1 cellular context compared by ENCODE assay signal in the genomic region with DNA sequence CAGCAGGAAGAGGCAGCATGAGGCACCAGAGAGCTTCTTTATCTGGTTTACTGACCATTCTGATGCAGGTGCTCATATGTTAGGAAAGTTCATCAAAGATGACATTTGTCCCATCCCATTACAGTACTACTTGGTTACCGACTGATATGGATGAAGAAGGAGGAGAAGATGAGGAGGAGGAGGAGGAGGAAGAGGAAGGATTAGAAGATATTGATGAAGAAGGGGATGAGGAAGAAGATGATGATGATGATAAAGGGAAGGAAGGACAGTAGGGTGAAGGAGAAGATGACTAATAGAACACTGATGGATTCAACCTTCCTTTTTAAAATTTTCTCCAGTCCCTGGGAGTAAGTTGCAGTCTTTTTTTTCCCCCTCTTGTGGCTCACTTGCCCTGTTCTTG.
TF ChIP-seq lines count a peak whose summit lies in the region.

No MANE protein-coding gene starts in this region.

TF ChIP-seq in GM12878, 131 proteins besides CTCF, POLR2A, EP300 and RAD21:
- TF ChIP-seq MYB (IDR thresholded peaks at IDR 0.05; ENCODE audit: borderline replicate concordance, low read depth, low read length) (no peak), SP1 (IDR thresholded peaks at IDR 0.05; ENCODE audit: low read depth, low read length) (no peak), FOS (IDR thresholded peaks at IDR 0.05; ENCODE audit: borderline replicate concordance, extremely low read depth, insufficient read length) (no peak), CHD2 (IDR thresholded peaks at IDR 0.05; ENCODE audit: borderline replicate concordance, low read depth, low read length) (no peak)
- TF ChIP-seq, protein P1, sequence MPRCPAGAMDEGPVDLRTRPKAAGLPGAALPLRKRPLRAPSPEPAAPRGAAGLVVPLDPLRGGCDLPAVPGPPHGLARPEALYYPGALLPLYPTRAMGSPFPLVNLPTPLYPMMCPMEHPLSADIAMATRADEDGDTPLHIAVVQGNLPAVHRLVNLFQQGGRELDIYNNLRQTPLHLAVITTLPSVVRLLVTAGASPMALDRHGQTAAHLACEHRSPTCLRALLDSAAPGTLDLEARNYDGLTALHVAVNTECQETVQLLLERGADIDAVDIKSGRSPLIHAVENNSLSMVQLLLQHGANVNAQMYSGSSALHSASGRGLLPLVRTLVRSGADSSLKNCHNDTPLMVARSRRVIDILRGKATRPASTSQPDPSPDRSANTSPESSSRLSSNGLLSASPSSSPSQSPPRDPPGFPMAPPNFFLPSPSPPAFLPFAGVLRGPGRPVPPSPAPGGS (IDR thresholded peaks at IDR 0.05; ENCODE audit: borderline replicate concordance, insufficient read depth, low read depth, low read length, poor library complexity, severe bottlenecking) = no peak
- TF ChIP-seq, protein P2, sequence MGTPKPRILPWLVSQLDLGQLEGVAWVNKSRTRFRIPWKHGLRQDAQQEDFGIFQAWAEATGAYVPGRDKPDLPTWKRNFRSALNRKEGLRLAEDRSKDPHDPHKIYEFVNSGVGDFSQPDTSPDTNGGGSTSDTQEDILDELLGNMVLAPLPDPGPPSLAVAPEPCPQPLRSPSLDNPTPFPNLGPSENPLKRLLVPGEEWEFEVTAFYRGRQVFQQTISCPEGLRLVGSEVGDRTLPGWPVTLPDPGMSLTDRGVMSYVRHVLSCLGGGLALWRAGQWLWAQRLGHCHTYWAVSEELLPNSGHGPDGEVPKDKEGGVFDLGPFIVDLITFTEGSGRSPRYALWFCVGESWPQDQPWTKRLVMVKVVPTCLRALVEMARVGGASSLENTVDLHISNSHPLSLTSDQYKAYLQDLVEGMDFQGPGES (IDR thresholded peaks at IDR 0.05) = no peak
